ENCODE assay signal across 20 cellular contexts in the genomic region with DNA sequence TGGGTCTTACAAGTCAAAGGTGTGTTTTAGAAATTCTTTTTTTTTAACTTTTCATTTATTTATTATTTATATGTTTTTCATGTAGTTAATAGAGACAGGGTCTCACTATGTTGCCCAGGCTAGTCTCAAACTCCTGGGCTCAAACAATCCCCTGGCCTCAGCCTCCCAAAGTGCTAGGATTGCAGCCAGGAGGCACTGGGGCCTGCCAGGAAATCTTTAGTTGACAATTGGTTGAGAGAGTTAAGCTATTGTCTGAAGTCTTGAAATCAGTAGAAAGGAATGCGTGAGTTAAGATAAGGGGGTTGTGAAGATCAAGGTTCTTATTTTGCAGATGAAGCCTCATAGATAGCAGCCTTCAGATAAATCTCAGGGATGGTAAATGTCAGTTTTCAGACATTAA.
A peak's percentile ranks its signal among the peaks of the same experiment; 100 is the strongest.
DNase-seq lines count a peak whose midpoint lies in the region; ATAC-seq and TF ChIP-seq lines count a peak whose summit lies in the region.
"Had no signal": no experiment of that assay in that cellular context is flagged by ENCODE, and none has a peak within 500 bp of the region (broad histone marks: within the 10 kb centered on the region; RNA-seq: fewer than 3 reads in every experiment).

No MANE protein-coding gene starts in this region.

- H3K27ac Mint-ChIP-seq in activated CD4-positive, alpha-beta T cell treated with anti-CD3 and anti-CD28 coated beads, Interleukin-2, amount 10 ng/mL, durations not matched to agents 24 days and 14 days, result no peak overlapping the region
- no peak overlapping the region for H3K27ac Mint-ChIP-seq in activated CD8-positive, alpha-beta T cell treated with anti-CD3 and anti-CD28 coated beads, Interleukin-2, amount 10 ng/mL, durations not matched to agents 7 days and 5 days
- H3K27ac Mint-ChIP-seq: CD14-positive monocyte; CD4-positive, alpha-beta memory T cell had no signal

- H3K9me3 Mint-ChIP-seq in activated CD4-positive, alpha-beta T cell treated with anti-CD3 and anti-CD28 coated beads, Interleukin-2, amount 10 ng/mL, durations not matched to agents 24 days and 14 days, result peaks cover 15% of the 10 kb centered on the region
- peaks cover 7% of the 10 kb centered on the region for H3K9me3 Mint-ChIP-seq in activated CD8-positive, alpha-beta T cell treated with anti-CD3 and anti-CD28 coated beads, Interleukin-2, amount 10 ng/mL, durations not matched to agents 7 days and 5 days (ENCODE audit: insufficient read depth)

- 0 out of 2 replicates have a peak, but pooled peaks cover 5% of the 10 kb centered on the region for H3K36me3 ChIP-seq in HUES64 (ENCODE audit: insufficient read depth, low read length)
- H3K36me3 ChIP-seq: BLaER1 had no signal

- H3K9me3 ChIP-seq in HUES64 (ENCODE audit: insufficient read depth, low read depth, low read length), result peaks cover 35% of the 10 kb centered on the region
- H3K9me3 ChIP-seq: A549 had no signal

- intact Hi-C loops in activated CD4-positive, alpha-beta T cell treated with anti-CD3 and anti-CD28 coated beads, Interleukin-2, amount 10 ng/mL, durations not matched to agents 24 days and 14 days (cut with micrococcal nuclease), result no loop called here

- H3K36me3 Mint-ChIP-seq in activated CD4-positive, alpha-beta T cell treated with anti-CD3 and anti-CD28 coated beads, Interleukin-2, amount 10 ng/mL, durations not matched to agents 24 days and 14 days (ENCODE audit: low read depth), result no peaks in the 10 kb centered on the region
- no peaks in the 10 kb centered on the region for H3K36me3 Mint-ChIP-seq in activated CD8-positive, alpha-beta T cell treated with anti-CD3 and anti-CD28 coated beads, Interleukin-2, amount 10 ng/mL, durations not matched to agents 7 days and 5 days (ENCODE audit: low read depth)
- H3K36me3 Mint-ChIP-seq: CD14-positive monocyte; CD4-positive, alpha-beta memory T cell had no signal

- H3K4me1 Mint-ChIP-seq in activated CD4-positive, alpha-beta T cell treated with anti-CD3 and anti-CD28 coated beads, Interleukin-2, amount 10 ng/mL, durations not matched to agents 24 days and 14 days, result no peaks in the 10 kb centered on the region
- no peaks in the 10 kb centered on the region for H3K4me1 Mint-ChIP-seq in activated CD8-positive, alpha-beta T cell treated with anti-CD3 and anti-CD28 coated beads, Interleukin-2, amount 10 ng/mL, durations not matched to agents 7 days and 5 days (ENCODE audit: low read depth)
- H3K4me1 Mint-ChIP-seq: CD14-positive monocyte; CD4-positive, alpha-beta memory T cell had no signal

- CTCF ChIA-PET in activated CD8-positive, alpha-beta T cell treated with anti-CD3 and anti-CD28 coated beads, Interleukin-2, amount 10 ng/mL, durations not matched to agents 7 days and 5 days (lab: Charles Lee), result no interaction called here

- H3K4me1 ChIP-seq in HUES64 (ENCODE audit: insufficient read depth, low read length), result peaks cover 29% of the 10 kb centered on the region
- H3K4me1 ChIP-seq: A549, BLaER1 had no signal

- no peaks in the 10 kb centered on the region for H3K27me3 ChIP-seq in HUES64 (ENCODE audit: insufficient read depth, low read length)
- H3K27me3 ChIP-seq: BLaER1 had no signal

- no peak for ATAC-seq in activated CD8-positive, alpha-beta T cell treated with anti-CD3 and anti-CD28 coated beads, Interleukin-2, amount 10 ng/mL, durations not matched to agents 7 days and 5 days
- no peak for ATAC-seq in GM18505 (IDR thresholded peaks at IDR 0.05; ENCODE audit: unreplicated experiment)
- ATAC-seq: A549 had no signal

- no peaks in the 10 kb centered on the region for H3K27me3 Mint-ChIP-seq in activated CD4-positive, alpha-beta T cell treated with anti-CD3 and anti-CD28 coated beads, Interleukin-2, amount 10 ng/mL, durations not matched to agents 24 days and 14 days
- H3K27me3 Mint-ChIP-seq in activated CD8-positive, alpha-beta T cell treated with anti-CD3 and anti-CD28 coated beads, Interleukin-2, amount 10 ng/mL, durations not matched to agents 7 days and 5 days (ENCODE audit: low read depth), result no peaks in the 10 kb centered on the region

- H3K9ac ChIP-seq in HUES64 (ENCODE audit: low read depth, low read length), result no peak overlapping the region
- H3K9ac ChIP-seq: BLaER1, GM23248 had no signal

- POLR2A ChIA-PET in activated CD8-positive, alpha-beta T cell treated with anti-CD3 and anti-CD28 coated beads, Interleukin-2, amount 10 ng/mL, durations not matched to agents 7 days and 5 days (lab: Charles Lee), result no interaction called here

- 58% methylated on average over 1 of the region's 1 CpG for WGBS in HUES64

- H3K4me3 Mint-ChIP-seq in activated CD4-positive, alpha-beta T cell treated with anti-CD3 and anti-CD28 coated beads, Interleukin-2, amount 10 ng/mL, durations not matched to agents 24 days and 14 days, result no peak overlapping the region
- H3K4me3 Mint-ChIP-seq in activated CD8-positive, alpha-beta T cell treated with anti-CD3 and anti-CD28 coated beads, Interleukin-2, amount 10 ng/mL, durations not matched to agents 7 days and 5 days, result no peak overlapping the region
- H3K4me3 Mint-ChIP-seq: CD14-positive monocyte; CD4-positive, alpha-beta memory T cell had no signal

- peak; percentile 41 for DNase-seq in ELF-1 (ENCODE audit: low read depth, low spot score)
- peak; percentile 20 for DNase-seq in astrocyte of the hippocampus (ENCODE audit: low read depth, low spot score)
- peak; percentile 65 for DNase-seq in islet precursor cell
- DNase-seq in activated effector memory CD4-positive, alpha-beta T cell treated with anti-CD3 and anti-CD28 coated beads, Interleukin-2, amount 50 U/mL, for 16 hours, result no peak
- DNase-seq in activated CD4-positive, alpha-beta T cell treated with anti-CD3 and anti-CD28 coated beads, Interleukin-2, amount 10 ng/mL, durations not matched to agents 24 days and 14 days, result no peak
- DNase-seq in activated CD8-positive, alpha-beta T cell treated with anti-CD3 and anti-CD28 coated beads, Interleukin-2, amount 10 ng/mL, durations not matched to agents 7 days and 5 days, result no peak
- DNase-seq: AML-193; CD4-positive, alpha-beta memory T cell; DMS153; DMS79; GF-D8; GM23248; H7; KG1 had no signal

- H3K4me3 ChIP-seq in HUES64 (ENCODE audit: low read length), result no peak overlapping the region
- H3K4me3 ChIP-seq: A549, BLaER1, GM23248 had no signal

- no peak for TF ChIP-seq POLR2A in GM18505 (IDR thresholded peaks at IDR 0.05; ENCODE audit: borderline replicate concordance, extremely low read depth, insufficient read depth, insufficient read length)

- H3K27ac ChIP-seq in HUES64 (ENCODE audit: low read depth, low read length), result peak overlapping the region; percentile 6; the same call in 1 of the 2 replicates
- H3K27ac ChIP-seq: 22Rv1, A549, BLaER1, GM23248 had no signal

Comparison
In these comparisons a context has a peak if more than half of its experiments do, and no peak if none do; other contexts are left out.
1. DNase-seq: peak in ELF-1 (single experiment), astrocyte of the hippocampus (single experiment) and islet precursor cell (single experiment); none in activated effector memory CD4-positive, alpha-beta T cell treated with anti-CD3 and anti-CD28 coated beads, Interleukin-2, amount 50 U/mL, for 16 hours (single experiment), activated CD4-positive, alpha-beta T cell treated with anti-CD3 and anti-CD28 coated beads, Interleukin-2, amount 10 ng/mL, durations not matched to agents 24 days and 14 days (single experiment) and activated CD8-positive, alpha-beta T cell treated with anti-CD3 and anti-CD28 coated beads, Interleukin-2, amount 10 ng/mL, durations not matched to agents 7 days and 5 days (single experiment).